ENCODE assay signal across 1 cellular context in the genomic region with DNA sequence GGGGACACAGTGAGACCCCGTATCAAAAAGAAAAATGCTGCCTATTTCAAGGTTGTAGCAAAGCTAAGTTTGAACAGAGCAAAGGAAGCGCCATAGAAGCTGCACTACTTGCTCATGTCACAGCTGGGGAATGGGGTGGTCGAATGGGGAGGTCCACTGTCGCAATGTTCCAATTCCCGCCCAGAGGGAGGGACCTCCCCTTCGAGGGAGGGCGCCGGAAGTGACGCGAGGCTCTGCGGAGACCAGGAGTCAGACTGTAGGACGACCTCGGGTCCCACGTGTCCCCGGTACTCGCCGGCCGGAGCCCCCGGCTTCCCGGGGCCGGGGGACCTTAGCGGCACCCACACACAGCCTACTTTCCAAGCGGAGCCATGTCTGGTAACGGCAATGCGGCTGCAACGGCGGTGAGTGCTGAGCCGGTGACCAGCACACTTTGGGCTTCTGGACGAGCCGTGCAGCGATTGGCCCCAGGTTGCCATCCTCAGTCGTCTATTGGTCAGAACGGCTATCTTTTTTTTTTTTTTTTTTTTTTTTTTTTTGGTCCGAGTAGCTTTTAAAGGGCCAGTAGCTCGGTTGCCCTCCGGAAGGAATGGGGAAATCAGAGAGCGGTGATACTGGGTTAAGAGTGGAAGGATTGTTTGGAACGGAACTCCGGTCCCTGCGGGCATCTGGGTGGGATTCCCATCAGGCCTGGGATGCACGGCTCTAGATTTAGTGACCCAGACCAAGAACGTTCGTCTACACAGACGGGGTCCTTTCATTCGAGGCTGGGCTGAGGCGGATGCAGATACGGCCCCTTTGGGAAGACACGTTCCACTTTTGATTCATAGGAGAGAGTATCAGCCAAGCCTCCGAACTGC.
TF ChIP-seq lines count a peak whose summit lies in the region.

Gene HMBS (plus strand): TSS at position 219 of the 860 bp plus-strand sequence. CDS start 153 bp downstream, at position 372.

TF ChIP-seq in WTC11, 78 proteins besides CTCF, POLR2A, EP300 and RAD21 (continued from another document):
- TF ChIP-seq HMGXB4 (CRISPR knock-in tag; IDR thresholded peaks at IDR 0.05) (no peak), ERG (CRISPR knock-in tag; IDR thresholded peaks at IDR 0.05) (peak; percentile 66; the same call in 1 of the 2 replicates), EMX1 (CRISPR knock-in tag; IDR thresholded peaks at IDR 0.05) (0 out of 2 replicates have a peak, but pooled peaks have one; percentile 27), GABPB1 (CRISPR knock-in tag; IDR thresholded peaks at IDR 0.05) (peak; percentile 74; the same call in 1 of the 2 replicates), TEAD4 (CRISPR knock-in tag; IDR thresholded peaks at IDR 0.05) (no peak; the same call in 1 of the 2 replicates), E2F5 (CRISPR knock-in tag; IDR thresholded peaks at IDR 0.05) (peak; percentile 63; the same call in 1 of the 2 replicates), RELA (CRISPR knock-in tag; IDR thresholded peaks at IDR 0.05; ENCODE audit: borderline replicate concordance) (no peak), ZNF416 (CRISPR knock-in tag; IDR thresholded peaks at IDR 0.05) (0 out of 2 replicates have a peak, but pooled peaks have one; percentile 23), ATF1 (CRISPR knock-in tag; IDR thresholded peaks at IDR 0.05) (0 out of 2 replicates have a peak, but pooled peaks have one; percentile 52), ZNF396 (CRISPR knock-in tag; IDR thresholded peaks at IDR 0.05; ENCODE audit: borderline replicate concordance) (no peak), ZNF423 (CRISPR knock-in tag; IDR thresholded peaks at IDR 0.05) (no peak), MAX (CRISPR knock-in tag; IDR thresholded peaks at IDR 0.05) (peak; percentile 88), CREM (CRISPR knock-in tag; IDR thresholded peaks at IDR 0.05) (peak; percentile 90), FOXP4 (CRISPR knock-in tag; IDR thresholded peaks at IDR 0.05) (peak; percentile 44; the same call in 1 of the 2 replicates), NFYB (CRISPR knock-in tag; conservative IDR thresholded peaks at IDR 0.05; ENCODE audit: low read depth) (peak; percentile 55; the same call in 1 of the 2 replicates), ETV6 (CRISPR knock-in tag; IDR thresholded peaks at IDR 0.05) (peak; percentile 83), FOXJ3 (CRISPR knock-in tag; IDR thresholded peaks at IDR 0.05; ENCODE audit: borderline replicate concordance) (no peak), NFATC4 (CRISPR knock-in tag; IDR thresholded peaks at IDR 0.05) (no peak), USF1 (CRISPR knock-in tag; IDR thresholded peaks at IDR 0.05) (peak; percentile 77), CDX4 (CRISPR knock-in tag; IDR thresholded peaks at IDR 0.05; ENCODE audit: borderline replicate concordance) (no peak), ESRRA (CRISPR knock-in tag; IDR thresholded peaks at IDR 0.05; ENCODE audit: borderline replicate concordance) (no peak), NR3C1 (CRISPR knock-in tag; conservative IDR thresholded peaks at IDR 0.05; ENCODE audit: low read depth) (no peak), SP1 (CRISPR knock-in tag; conservative IDR thresholded peaks at IDR 0.05) (peak; percentile 81), MYBL2 (CRISPR knock-in tag; IDR thresholded peaks at IDR 0.05) (peak; percentile 35; the same call in 1 of the 2 replicates), JAZF1 (CRISPR knock-in tag; IDR thresholded peaks at IDR 0.05) (no peak)
- TF ChIP-seq, protein P1, sequence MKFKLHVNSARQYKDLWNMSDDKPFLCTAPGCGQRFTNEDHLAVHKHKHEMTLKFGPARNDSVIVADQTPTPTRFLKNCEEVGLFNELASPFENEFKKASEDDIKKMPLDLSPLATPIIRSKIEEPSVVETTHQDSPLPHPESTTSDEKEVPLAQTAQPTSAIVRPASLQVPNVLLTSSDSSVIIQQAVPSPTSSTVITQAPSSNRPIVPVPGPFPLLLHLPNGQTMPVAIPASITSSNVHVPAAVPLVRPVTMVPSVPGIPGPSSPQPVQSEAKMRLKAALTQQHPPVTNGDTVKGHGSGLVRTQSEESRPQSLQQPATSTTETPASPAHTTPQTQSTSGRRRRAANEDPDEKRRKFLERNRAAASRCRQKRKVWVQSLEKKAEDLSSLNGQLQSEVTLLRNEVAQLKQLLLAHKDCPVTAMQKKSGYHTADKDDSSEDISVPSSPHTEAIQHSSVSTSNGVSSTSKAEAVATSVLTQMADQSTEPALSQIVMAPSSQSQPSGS (CRISPR knock-in tag; IDR thresholded peaks at IDR 0.05; ENCODE audit: borderline replicate concordance, low read depth) = no peak
- TF ChIP-seq, protein P2, sequence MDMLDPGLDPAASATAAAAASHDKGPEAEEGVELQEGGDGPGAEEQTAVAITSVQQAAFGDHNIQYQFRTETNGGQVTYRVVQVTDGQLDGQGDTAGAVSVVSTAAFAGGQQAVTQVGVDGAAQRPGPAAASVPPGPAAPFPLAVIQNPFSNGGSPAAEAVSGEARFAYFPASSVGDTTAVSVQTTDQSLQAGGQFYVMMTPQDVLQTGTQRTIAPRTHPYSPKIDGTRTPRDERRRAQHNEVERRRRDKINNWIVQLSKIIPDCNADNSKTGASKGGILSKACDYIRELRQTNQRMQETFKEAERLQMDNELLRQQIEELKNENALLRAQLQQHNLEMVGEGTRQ (CRISPR knock-in tag; IDR thresholded peaks at IDR 0.05) = peak; percentile 75
- TF ChIP-seq, protein P3, sequence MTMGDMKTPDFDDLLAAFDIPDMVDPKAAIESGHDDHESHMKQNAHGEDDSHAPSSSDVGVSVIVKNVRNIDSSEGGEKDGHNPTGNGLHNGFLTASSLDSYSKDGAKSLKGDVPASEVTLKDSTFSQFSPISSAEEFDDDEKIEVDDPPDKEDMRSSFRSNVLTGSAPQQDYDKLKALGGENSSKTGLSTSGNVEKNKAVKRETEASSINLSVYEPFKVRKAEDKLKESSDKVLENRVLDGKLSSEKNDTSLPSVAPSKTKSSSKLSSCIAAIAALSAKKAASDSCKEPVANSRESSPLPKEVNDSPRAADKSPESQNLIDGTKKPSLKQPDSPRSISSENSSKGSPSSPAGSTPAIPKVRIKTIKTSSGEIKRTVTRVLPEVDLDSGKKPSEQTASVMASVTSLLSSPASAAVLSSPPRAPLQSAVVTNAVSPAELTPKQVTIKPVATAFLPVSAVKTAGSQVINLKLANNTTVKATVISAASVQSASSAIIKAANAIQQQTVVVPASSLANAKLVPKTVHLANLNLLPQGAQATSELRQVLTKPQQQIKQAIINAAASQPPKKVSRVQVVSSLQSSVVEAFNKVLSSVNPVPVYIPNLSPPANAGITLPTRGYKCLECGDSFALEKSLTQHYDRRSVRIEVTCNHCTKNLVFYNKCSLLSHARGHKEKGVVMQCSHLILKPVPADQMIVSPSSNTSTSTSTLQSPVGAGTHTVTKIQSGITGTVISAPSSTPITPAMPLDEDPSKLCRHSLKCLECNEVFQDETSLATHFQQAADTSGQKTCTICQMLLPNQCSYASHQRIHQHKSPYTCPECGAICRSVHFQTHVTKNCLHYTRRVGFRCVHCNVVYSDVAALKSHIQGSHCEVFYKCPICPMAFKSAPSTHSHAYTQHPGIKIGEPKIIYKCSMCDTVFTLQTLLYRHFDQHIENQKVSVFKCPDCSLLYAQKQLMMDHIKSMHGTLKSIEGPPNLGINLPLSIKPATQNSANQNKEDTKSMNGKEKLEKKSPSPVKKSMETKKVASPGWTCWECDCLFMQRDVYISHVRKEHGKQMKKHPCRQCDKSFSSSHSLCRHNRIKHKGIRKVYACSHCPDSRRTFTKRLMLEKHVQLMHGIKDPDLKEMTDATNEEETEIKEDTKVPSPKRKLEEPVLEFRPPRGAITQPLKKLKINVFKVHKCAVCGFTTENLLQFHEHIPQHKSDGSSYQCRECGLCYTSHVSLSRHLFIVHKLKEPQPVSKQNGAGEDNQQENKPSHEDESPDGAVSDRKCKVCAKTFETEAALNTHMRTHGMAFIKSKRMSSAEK (CRISPR knock-in tag; IDR thresholded peaks at IDR 0.05; ENCODE audit: borderline replicate concordance) = no peak
